In genomic region chr5:123036391-123037103, GRCh38 we compare ENCODE assay signal across 1 cellular context.
A peak's percentile ranks its signal among the peaks of the same experiment; 100 is the strongest.
TF ChIP-seq lines count a peak whose summit lies in the region.

PPIC (minus strand) TSS chr5:123036725; CDS start chr5:123036625, 100 bp downstream.

TF ChIP-seq in HepG2, 621 proteins besides CTCF, POLR2A, EP300 and RAD21 (continued from another document and continues in another):
- TF ChIP-seq STAT6 (CRISPR knock-in tag; IDR thresholded peaks at IDR 0.05; ENCODE audit: borderline replicate concordance) (no peak), POLR2G (IDR thresholded peaks at IDR 0.05; ENCODE audit: low read depth, low read length) (peak; percentile 74; the same call in 1 of the 2 replicates), ZBTB44 (CRISPR knock-in tag; IDR thresholded peaks at IDR 0.05) (no peak), KDM6A (CRISPR knock-in tag; IDR thresholded peaks at IDR 0.05; ENCODE audit: low read depth) (no peak), ZSCAN30 (CRISPR knock-in tag; IDR thresholded peaks at IDR 0.05) (no peak), ZNF367 (CRISPR knock-in tag; IDR thresholded peaks at IDR 0.05; ENCODE audit: borderline replicate concordance) (no peak), JDP2 (CRISPR knock-in tag; IDR thresholded peaks at IDR 0.05; ENCODE audit: borderline replicate concordance) (no peak), ZBTB3 (CRISPR knock-in tag; IDR thresholded peaks at IDR 0.05; ENCODE audit: borderline replicate concordance, low read depth) (no peak), ZMYM4 (CRISPR knock-in tag; IDR thresholded peaks at IDR 0.05) (no peak), ZNF605 (CRISPR knock-in tag; IDR thresholded peaks at IDR 0.05) (no peak), PHF8 (CRISPR knock-in tag; IDR thresholded peaks at IDR 0.05) (peak; percentile 79), PITX1 (CRISPR knock-in tag; IDR thresholded peaks at IDR 0.05) (no peak), RFX1 (IDR thresholded peaks at IDR 0.05) (no peak), ZNF101 (CRISPR knock-in tag; IDR thresholded peaks at IDR 0.05; ENCODE audit: borderline replicate concordance, low read depth) (no peak), ZNF777 (CRISPR knock-in tag; IDR thresholded peaks at IDR 0.05) (peak; percentile 98), FOXP4 (CRISPR knock-in tag; IDR thresholded peaks at IDR 0.05) (no peak; the same call in 1 of the 2 replicates), NFATC3 (CRISPR knock-in tag; IDR thresholded peaks at IDR 0.05) (no peak), FOXA3 (CRISPR knock-in tag; IDR thresholded peaks at IDR 0.05) (no peak; the same call in 1 of the 2 replicates), TRAFD1 (CRISPR knock-in tag; IDR thresholded peaks at IDR 0.05; ENCODE audit: borderline replicate concordance) (no peak), ZNF20 (CRISPR knock-in tag; IDR thresholded peaks at IDR 0.05) (no peak), CERS6 (CRISPR knock-in tag; IDR thresholded peaks at IDR 0.05) (no peak), KDM5A (IDR thresholded peaks at IDR 0.05; ENCODE audit: borderline replicate concordance, low read length) (no peak), ZSCAN20 (CRISPR knock-in tag; IDR thresholded peaks at IDR 0.05; ENCODE audit: borderline replicate concordance) (no peak), PCBP2 (optimal IDR thresholded peaks at IDR 0.05; ENCODE audit: low read depth, low read length, poor library complexity, severe bottlenecking) (no peak), KDM2A (CRISPR knock-in tag; IDR thresholded peaks at IDR 0.05; ENCODE audit: borderline replicate concordance, low read depth) (0 out of 2 replicates have a peak, but pooled peaks have one; percentile 20), E2F5 (CRISPR knock-in tag; conservative IDR thresholded peaks at IDR 0.05) (peak; percentile 16; the same call in 1 of the 2 replicates), PHF5A (CRISPR knock-in tag; IDR thresholded peaks at IDR 0.05; ENCODE audit: low read depth, unreplicated experiment) (no peak), ZNF773 (CRISPR knock-in tag; IDR thresholded peaks at IDR 0.05; ENCODE audit: borderline replicate concordance) (no peak), KLF12 (CRISPR knock-in tag; IDR thresholded peaks at IDR 0.05; ENCODE audit: borderline replicate concordance) (no peak), CREM (IDR thresholded peaks at IDR 0.05) (no peak), CREM (CRISPR knock-in tag; IDR thresholded peaks at IDR 0.05) (no peak), JUN (CRISPR knock-in tag; IDR thresholded peaks at IDR 0.05) (no peak), SCMH1 (CRISPR knock-in tag; IDR thresholded peaks at IDR 0.05; ENCODE audit: borderline replicate concordance) (no peak), ZNF800 (CRISPR knock-in tag; IDR thresholded peaks at IDR 0.05) (peak; percentile 93), TRIM24 (CRISPR knock-in tag; IDR thresholded peaks at IDR 0.05) (no peak), ZNF317 (CRISPR knock-in tag; IDR thresholded peaks at IDR 0.05) (no peak), TBL1XR1 (IDR thresholded peaks at IDR 0.05; ENCODE audit: borderline replicate concordance, low read length, partially characterized antibody) (no peak), MAFG (CRISPR knock-in tag; IDR thresholded peaks at IDR 0.05) (no peak), PHB2 (IDR thresholded peaks at IDR 0.05; ENCODE audit: partially characterized antibody) (no peak), ZGPAT (CRISPR knock-in tag; IDR thresholded peaks at IDR 0.05) (peak; percentile 69; the same call in 1 of the 2 replicates), MED1 (CRISPR knock-in tag; IDR thresholded peaks at IDR 0.05) (no peak), ELF1 (CRISPR knock-in tag; IDR thresholded peaks at IDR 0.05) (peak; percentile 2; the same call in 1 of the 2 replicates), PRDM15 (CRISPR knock-in tag; IDR thresholded peaks at IDR 0.05) (peak; percentile 40; the same call in 1 of the 2 replicates), ZBTB7A (CRISPR knock-in tag; IDR thresholded peaks at IDR 0.05) (no peak), U2AF1 (optimal IDR thresholded peaks at IDR 0.05; ENCODE audit: low read depth, low read length) (no peak)
